In the genomic region with DNA sequence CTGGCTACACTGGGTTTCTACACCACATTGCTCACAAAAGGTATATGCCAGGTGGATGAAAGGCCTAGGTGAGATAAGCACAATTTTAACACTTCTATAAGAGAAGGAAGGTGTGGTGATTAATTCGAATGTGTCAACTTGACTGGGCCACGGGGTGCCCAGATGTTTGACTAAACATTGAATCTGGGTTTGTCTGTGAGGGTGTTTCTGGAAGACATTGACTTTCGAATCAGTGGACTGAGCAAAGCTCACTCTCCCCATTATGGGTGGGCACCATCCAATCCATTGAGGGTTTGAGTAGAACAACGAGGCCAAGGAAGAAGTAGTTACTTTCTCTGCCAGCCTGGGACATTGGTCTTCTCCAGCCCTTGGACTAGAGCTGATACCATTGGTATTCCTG, we compare ENCODE assay signal across 25 cellular contexts.
"Had no signal": no experiment of that assay in that cellular context is flagged by ENCODE, and none has a peak within 500 bp of the region (broad histone marks: within the 10 kb centered on the region; RNA-seq: fewer than 3 reads in every experiment).

No MANE protein-coding gene starts in this region.

- H3K4me1 ChIP-seq: ascending aorta, body of pancreas had no signal

- H3K36me3 Mint-ChIP-seq: activated CD4-positive, alpha-beta memory T cell treated with anti-CD3 and anti-CD28 coated beads for 36 hours; activated naive CD4-positive, alpha-beta T cell treated with anti-CD3 and anti-CD28 coated beads, Interleukin-2, amount 50 U/mL, for 72 hours; IgD-negative memory B cell had no signal

- H3K4me3 ChIP-seq: ascending aorta, body of pancreas, PC-9 had no signal

- FAIRE-seq: bronchial epithelial cell, TTC549 had no signal

- ATAC-seq: activated naive CD4-positive, alpha-beta T cell treated with anti-CD3 and anti-CD28 coated beads, Interleukin-2, amount 50 U/mL, for 72 hours; activated naive CD8-positive, alpha-beta T cell treated with anti-CD3 and anti-CD28 coated beads, Interleukin-2, amount 50 U/mL, for 24 hours; body of pancreas had no signal

- H2AFZ ChIP-seq: PC-9 had no signal

- H3K27ac ChIP-seq: ascending aorta, body of pancreas, KMS-11, PC-9 had no signal

- H3K9ac ChIP-seq: KMS-11 had no signal

- H3K27me3 Mint-ChIP-seq: activated CD4-positive, alpha-beta T cell treated with anti-CD3 and anti-CD28 coated beads, Interleukin-2, amount 10 ng/mL, durations not matched to agents 7 days and 5 days had no signal

- H3K36me3 ChIP-seq: ascending aorta had no signal

- H3K4me2 ChIP-seq: KMS-11, PC-9 had no signal

- H3K27me3 ChIP-seq: ascending aorta, body of pancreas had no signal

- DNase-seq: activated CD4-positive, alpha-beta memory T cell treated with anti-CD3 and anti-CD28 coated beads for 36 hours; activated CD4-positive, alpha-beta T cell treated with anti-CD3 and anti-CD28 coated beads, Interleukin-2, amount 10 ng/mL, durations not matched to agents 7 days and 5 days; activated CD4-positive, CD25-positive, alpha-beta regulatory T cell; activated CD8-positive, alpha-beta memory T cell treated with anti-CD3 and anti-CD28 coated beads for 24 hours; activated effector memory CD4-positive, alpha-beta T cell treated with anti-CD3 and anti-CD28 coated beads, Interleukin-2, amount 50 U/mL, for 16 hours; activated naive CD4-positive, alpha-beta T cell treated with Interleukin-2 at 50 U/mL for 16 hours; activated naive CD8-positive, alpha-beta T cell treated with anti-CD3 and anti-CD28 coated beads, Interleukin-2, amount 50 U/mL, for 24 hours; activated T-cell treated with anti-CD3 and anti-CD28 coated beads, Interleukin-2, amount 50 U/mL, for 1 hour; amniotic stem cell; body of pancreas; central memory CD4-positive, alpha-beta T cell; NCI-H1092; NCI-H1417; NCI-H2029; NCI-H510A treated with DMSO at 0.1 percent for 48 hours; PC-9; SIG-M5; T-helper 2 cell; T1000 had no signal

- H3K4me3 Mint-ChIP-seq: activated CD4-positive, alpha-beta memory T cell treated with anti-CD3 and anti-CD28 coated beads for 36 hours; activated CD4-positive, alpha-beta T cell treated with anti-CD3 and anti-CD28 coated beads, Interleukin-2, amount 10 ng/mL, durations not matched to agents 7 days and 5 days; activated naive CD8-positive, alpha-beta T cell treated with anti-CD3 and anti-CD28 coated beads, Interleukin-2, amount 50 U/mL, for 24 hours; IgD-negative memory B cell had no signal

- H3K27ac Mint-ChIP-seq: activated CD4-positive, alpha-beta memory T cell treated with anti-CD3 and anti-CD28 coated beads for 36 hours; activated CD4-positive, alpha-beta T cell treated with anti-CD3 and anti-CD28 coated beads, Interleukin-2, amount 10 ng/mL, durations not matched to agents 7 days and 5 days; activated naive CD4-positive, alpha-beta T cell treated with anti-CD3 and anti-CD28 coated beads, Interleukin-2, amount 50 U/mL, for 72 hours; activated naive CD8-positive, alpha-beta T cell treated with anti-CD3 and anti-CD28 coated beads, Interleukin-2, amount 50 U/mL, for 24 hours; IgD-negative memory B cell had no signal

- H3K9me3 ChIP-seq: body of pancreas had no signal
